ENCODE assay signal across 1 cellular context in the genomic region with DNA sequence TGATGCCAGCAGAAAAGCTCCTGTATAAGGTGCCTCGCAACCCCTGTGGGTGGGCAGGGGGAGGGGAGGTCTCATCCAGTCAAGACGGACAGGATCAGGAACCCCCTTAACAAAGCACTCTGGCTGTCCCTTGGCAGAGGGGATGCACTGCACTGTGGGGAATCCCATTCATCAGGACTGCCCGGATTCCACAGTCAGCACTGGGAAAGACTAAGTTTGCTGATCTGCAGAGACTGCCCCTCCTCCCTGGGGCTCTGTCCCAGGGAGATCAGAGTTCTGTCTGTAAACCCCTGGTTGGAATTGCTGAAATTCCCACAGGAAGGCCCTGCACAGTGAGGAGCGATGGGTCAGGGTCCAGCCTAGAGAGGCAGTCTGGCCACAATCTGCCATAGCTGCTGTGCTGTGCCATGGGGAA.
TF ChIP-seq lines count a peak whose summit lies in the region.

No MANE protein-coding gene starts in this region.

TF ChIP-seq in H1, 55 proteins besides CTCF, POLR2A, EP300 and RAD21:
- no peak for TF ChIP-seq SRF (IDR thresholded peaks at IDR 0.05; ENCODE audit: low read depth, low read length)
